In genomic region chr3:10964537-10965167, GRCh38 we compare ENCODE assay signal across 11 cellular contexts. TPM values are rescaled to one million over a fixed set of nuclear protein-coding genes. Genes with fewer than 3 reads are reported as not detected.
A peak's percentile ranks its signal among the peaks of the same experiment; 100 is the strongest.
DNase-seq lines count a peak whose midpoint lies in the region; ATAC-seq and TF ChIP-seq lines count a peak whose summit lies in the region.
"Had no signal": no experiment of that assay in that cellular context is flagged by ENCODE, and none has a peak within 500 bp of the region (broad histone marks: within the 10 kb centered on the region; RNA-seq: fewer than 3 reads in every experiment).

No MANE protein-coding gene starts in this region.

- TF ChIP-seq EP300 in Ishikawa (IDR thresholded peaks at IDR 0.05; ENCODE audit: borderline replicate concordance), result no peak

- H3K27me3 Mint-ChIP-seq in immature natural killer cell (ENCODE audit: low read depth in 3 of 3), result peaks cover 2 to 8% (median 3%) of the 10 kb centered on the region in 3 donors

- no peak overlapping the region for H3K27ac Mint-ChIP-seq in immature natural killer cell

- POLR2A ChIA-PET in GM10248 (lab: Yijun Ruan, JAX), result no interaction called here

- ATAC-seq in HG02981 (IDR thresholded peaks at IDR 0.05; ENCODE audit: unreplicated experiment), result no peak

- DNase-seq in GM20000 (ENCODE audit: low spot score) (peak; percentile 24), amniotic epithelial cell (ENCODE audit: low read depth) (peak; percentile 21), lung microvascular endothelial cell (ENCODE audit: low read depth in 2 of 2) (peak; percentile 11 to 40), immature natural killer cell (no peak), GM10248 (ENCODE audit: extremely low spot score) (no peak)
- DNase-seq: effector CD8-positive, alpha-beta T cell; NCI-H748 treated with DMSO at 0.1 percent for 48 hours had no signal

- H3K4me1 Mint-ChIP-seq in immature natural killer cell, result no peaks in the 10 kb centered on the region

- TF ChIP-seq CTCF in GM20000 (IDR thresholded peaks at IDR 0.05; ENCODE audit: extremely low read depth, missing control alignments), result no peak
- no peak for TF ChIP-seq CTCF in GM10248 (IDR thresholded peaks at IDR 0.05; ENCODE audit: control extremely low read depth, extremely low read depth, low read depth, missing control alignments)

- CTCF ChIA-PET in GM10248 (lab: Yijun Ruan, JAX), result interaction anchor here (0.9 kb wide), 1 partner anchor 19 kb away, joined by 4 read pairs; no protein-coding TSS in a partner anchor

- no peaks in the 10 kb centered on the region for H3K9me3 Mint-ChIP-seq in immature natural killer cell

- TF ChIP-seq RAD21 in Ishikawa (IDR thresholded peaks at IDR 0.05; ENCODE audit: low read depth), result no peak

- H3K4me3 Mint-ChIP-seq in immature natural killer cell, result no peak overlapping the region

- H3K36me3 Mint-ChIP-seq in immature natural killer cell, result no peaks in the 10 kb centered on the region

TF ChIP-seq in Ishikawa, 13 proteins besides CTCF, POLR2A, EP300 and RAD21:
- TF ChIP-seq EGR1 (IDR thresholded peaks at IDR 0.05) (no peak), REST (IDR thresholded peaks at IDR 0.05; ENCODE audit: low read depth) (peak; percentile 93), NFIC (IDR thresholded peaks at IDR 0.05) (no peak)

RNA-seq across cellular contexts. Expression of gene SLC6A1, which starts 27.9 kb away (rescaled TPM):
- total RNA-seq in lung microvascular endothelial cell, result under 0.01 TPM in 1 of 2 replicates, not detected in the other
- polyA plus RNA-seq in immature natural killer cell, result not detected
- total RNA-seq: osteoblast; T-helper 2 cell treated with Interferon-gamma antibody and Interleukin-4, amounts not matched to agents 100 ng/mL and 5 ng/mL, for 36 hours had no signal

Comparison
In these comparisons a context has a peak if more than half of its experiments do, and no peak if none do; other contexts are left out.
1. DNase-seq: peak in GM20000 (single experiment), amniotic epithelial cell (single experiment) and lung microvascular endothelial cell (2 of 2); none in immature natural killer cell (0 of 3) and GM10248 (single experiment).